ENCODE assay signal across 10 cellular contexts in genomic region chr4:109301691-109302365, GRCh38. TPM values are rescaled to one million over a fixed set of nuclear protein-coding genes. Genes with fewer than 3 reads are reported as not detected.
A peak's percentile ranks its signal among the peaks of the same experiment; 100 is the strongest.
DNase-seq lines count a peak whose midpoint lies in the region; ATAC-seq and TF ChIP-seq lines count a peak whose summit lies in the region.
"Had no signal": no experiment of that assay in that cellular context is flagged by ENCODE, and none has a peak within 500 bp of the region (broad histone marks: within the 10 kb centered on the region; RNA-seq: fewer than 3 reads in every experiment).

No MANE protein-coding gene starts in this region.

- H3K4me3 ChIP-seq in WI38 (ENCODE audit: low read depth, low read length) = peak overlapping the region; percentile 29
- H3K4me3 ChIP-seq in trophoblast cell (ENCODE audit: low read depth, low read length) = peak overlapping the region; percentile 68

- peak overlapping the region; percentile 19 for H2BK120ac ChIP-seq in trophoblast cell (ENCODE audit: insufficient read depth, low read length, poor library complexity)

- H3K36me3 ChIP-seq in trophoblast cell (ENCODE audit: control insufficient read depth in 1 of 2, insufficient read depth in 2 of 2, low read length in 2 of 2) = no peaks in the 10 kb centered on the region

- no peak overlapping the region for H3K4ac ChIP-seq in trophoblast cell (ENCODE audit: low read depth, low read length)

- no peak overlapping the region for H2AK5ac ChIP-seq in trophoblast cell (ENCODE audit: low read length)

- peak overlapping the region; percentile 63 for H2BK12ac ChIP-seq in trophoblast cell (ENCODE audit: low read length)

- peak; percentile 9 for DNase-seq in GM03348 (ENCODE audit: low spot score)
- no peak for DNase-seq in foreskin keratinocyte
- DNase-seq in trophoblast cell = no peak
- no peak for DNase-seq in KBM-7
- no peak for DNase-seq in effector CD8-positive, alpha-beta T cell (lab: John Stamatoyannopoulos, UW)
- no peak for DNase-seq in NCI-H1048 (lab: John Stamatoyannopoulos, UW)

- no peak overlapping the region for H4K12ac ChIP-seq in trophoblast cell (ENCODE audit: low read depth, low read length)

- peaks cover 6% of the 10 kb centered on the region for H3K79me1 ChIP-seq in trophoblast cell (ENCODE audit: low read length)

- peak overlapping the region; percentile 29 for H3K14ac ChIP-seq in trophoblast cell (ENCODE audit: low read length)

- peak overlapping the region; percentile 6 for H3K9ac ChIP-seq in trophoblast cell (ENCODE audit: low read length)

- H3K9me3 ChIP-seq in trophoblast cell (ENCODE audit: insufficient read depth, low read depth, low read length) = no peaks in the 10 kb centered on the region

- TF ChIP-seq CTCF in WI38 (IDR thresholded peaks at IDR 0.05; ENCODE audit: low read depth, low read length) (no peak), foreskin keratinocyte (conservative IDR thresholded peaks at IDR 0.05) (no peak)

- peaks cover 76% of the 10 kb centered on the region for H3K27me3 ChIP-seq in foreskin keratinocyte
- H3K27me3 ChIP-seq in trophoblast cell (ENCODE audit: insufficient read depth, low read length) = no peaks in the 10 kb centered on the region

- peaks cover 7% of the 10 kb centered on the region for H3K4me1 ChIP-seq in foreskin keratinocyte
- H3K4me1 ChIP-seq in trophoblast cell (ENCODE audit: control insufficient read depth in 1 of 2, insufficient read depth in 2 of 2, low read length in 2 of 2) = peaks cover 6 to 7% of the 10 kb centered on the region in 2 experiments

- peak overlapping the region; percentile 42 for H3K18ac ChIP-seq in trophoblast cell (ENCODE audit: low read length)

- no peak overlapping the region for H3K23ac ChIP-seq in trophoblast cell (ENCODE audit: low read length)

- peak overlapping the region; percentile 18 for H2BK5ac ChIP-seq in trophoblast cell (ENCODE audit: low read depth, low read length, poor library complexity)

- peak overlapping the region; percentile 67 for H3K4me2 ChIP-seq in trophoblast cell (ENCODE audit: low read length)

- ATAC-seq in foreskin keratinocyte (peak; percentile 2), GM21529 (IDR thresholded peaks at IDR 0.05; ENCODE audit: unreplicated experiment) (no peak)
- ATAC-seq: HCT116 had no signal

- H2AFZ ChIP-seq in trophoblast cell (ENCODE audit: insufficient read depth, low read length, poor library complexity) = peak overlapping the region; percentile 42

- peaks cover 6% of the 10 kb centered on the region for H3K79me2 ChIP-seq in trophoblast cell (ENCODE audit: control insufficient read depth, insufficient read depth, low read length, poor library complexity)

- in situ Hi-C loops in KBM-7 (cut with MboI; ENCODE audit: low pct_unique_long_range_greater_than_20kb, low sequenced_read_pairs) = loop anchor here (25.0 kb wide), 1 partner anchor 465 kb away; no protein-coding TSS in a partner anchor

- H3K27ac ChIP-seq in foreskin keratinocyte (no peak overlapping the region), trophoblast cell (ENCODE audit: low read depth, low read length) (peak overlapping the region; percentile 83)

- peak overlapping the region; percentile 33 for H4K8ac ChIP-seq in trophoblast cell (ENCODE audit: low read depth, low read length)

- WGBS in trophoblast cell (ENCODE audit: extremely low coverage, insufficient coverage, insufficient read length) = no CpG with 5 or more reads among the region's 40 CpGs

- H4K91ac ChIP-seq in trophoblast cell (ENCODE audit: low read depth, low read length) = no peak overlapping the region

RNA-seq across cellular contexts. Expression of gene COL25A1, which starts 0.6 kb away (rescaled TPM):
- 0.03 TPM in 1 of 2 replicates, not detected in the other for total RNA-seq in foreskin keratinocyte
- polyA plus RNA-seq in foreskin keratinocyte = not detected in 2 replicates
- polyA plus RNA-seq in trophoblast cell (2013) = 2.1 and 2.2 TPM in 2 replicates
- total RNA-seq: activated CD8-positive, alpha-beta memory T cell treated with anti-CD3 and anti-CD28 coated beads for 36 hours had no signal
